Comparison of ENCODE assay signal across 10 cellular contexts in the genomic region with DNA sequence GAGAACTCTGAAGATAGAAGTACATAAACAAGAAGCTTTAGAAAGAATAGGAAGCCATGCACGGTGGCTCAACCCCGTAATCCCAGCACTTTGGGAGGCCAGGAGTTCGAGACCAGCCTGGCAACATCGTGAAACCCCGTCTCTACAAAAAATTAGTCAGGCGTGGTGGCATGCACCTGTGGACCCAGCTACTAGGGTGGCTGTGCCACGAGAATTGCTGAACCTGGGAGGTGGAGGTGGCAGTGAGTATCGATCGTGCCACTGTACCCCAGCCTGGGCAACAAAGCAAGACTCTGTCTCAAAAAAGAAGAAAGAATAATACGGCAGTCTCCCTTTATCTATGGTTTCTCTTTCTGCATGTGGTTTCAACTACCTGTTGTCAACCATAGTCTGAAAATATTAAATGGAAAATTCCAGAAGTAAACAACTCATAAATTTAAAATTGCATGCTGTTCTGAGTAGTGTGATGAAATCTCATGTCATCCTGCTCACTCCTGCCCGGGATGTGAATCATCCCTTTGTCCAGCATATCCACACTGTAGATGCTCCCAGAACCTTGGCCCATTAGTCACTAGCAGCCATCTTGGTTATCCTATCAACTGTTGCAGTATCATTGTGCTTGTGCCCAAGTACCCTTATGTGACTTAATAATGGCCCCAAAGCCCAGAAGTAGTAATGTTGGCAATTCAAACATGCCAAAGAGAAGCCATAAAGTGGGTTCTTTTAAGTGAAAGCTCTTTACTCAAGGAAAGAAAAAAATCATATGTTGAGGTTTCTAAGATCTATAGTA. TPM values are rescaled to one million over a fixed set of nuclear protein-coding genes. Genes with fewer than 3 reads are reported as not detected.
DNase-seq lines count a peak whose midpoint lies in the region; ATAC-seq, FAIRE-seq and TF ChIP-seq lines count a peak whose summit lies in the region.
"Had no signal": no experiment of that assay in that cellular context is flagged by ENCODE, and none has a peak within 500 bp of the region (broad histone marks: within the 10 kb centered on the region; RNA-seq: fewer than 3 reads in every experiment).

No MANE protein-coding gene starts in this region.

- H3K4me2 ChIP-seq in K562 (ENCODE audit: insufficient read depth, low read length) (no peak overlapping the region), mesendoderm (ENCODE audit: low read length) (no peak overlapping the region)

- H4K5ac ChIP-seq in mesendoderm (ENCODE audit: low read length), result no peak overlapping the region

- in situ Hi-C loops in Caki2 (cut with HindIII; ENCODE audit: low pct_unique_long_range_greater_than_20kb, low sequenced_read_pairs) (no loop called here), K562 (cut with MboI) (no loop called here)

- peaks cover 100% of the 10 kb centered on the region for H3K36me3 ChIP-seq in K562 (ENCODE audit: control insufficient read depth, insufficient read depth, low read length)
- H3K36me3 ChIP-seq in mesendoderm (ENCODE audit: control insufficient read depth, insufficient read depth, low read length), result peaks cover 4% of the 10 kb centered on the region

- H2AFZ ChIP-seq in K562 (ENCODE audit: low read depth, low read length), result no peak overlapping the region

- H3K4me1 ChIP-seq in K562 (replicated peaks in 1 of 2; ENCODE audit: control insufficient read depth in 2 of 2, insufficient read depth in 2 of 2, low read length in 2 of 2) (peaks cover 0 to 14% of the 10 kb centered on the region in 2 experiments; a peak in 1 of 5 replicates), mesendoderm (ENCODE audit: control insufficient read depth, low read depth, low read length) (no peaks in the 10 kb centered on the region)

- POLR2A ChIA-PET in K562 (lab: Yijun Ruan, JAX), result interaction anchor here (0.8 to 1.8 kb wide), 7 partner anchors 8 to 26 kb away, joined by 3 to 29 read pairs (median 4); a partner anchor contains a TSS

- DNase-seq in Caki2 (ENCODE audit: low read depth) (peak; percentile 37), NCI-H460 (ENCODE audit: extremely low read depth, low read depth) (peak; percentile 72), K562 (ENCODE audit: extremely low read depth in 1 of 4, low spot score in 3 of 4) (peak in 1 of 4 experiments; percentile 38), mesendoderm (peak; percentile 23), NCI-H1930 (lab: John Stamatoyannopoulos, UW) (no peak)
- DNase-seq: cortex of kidney had no signal

- H2BK5ac ChIP-seq in mesendoderm (ENCODE audit: low read length), result no peak overlapping the region

- H3K4ac ChIP-seq in mesendoderm (ENCODE audit: low read depth, low read length), result no peak overlapping the region

- no peak overlapping the region for H4K8ac ChIP-seq in mesendoderm (ENCODE audit: low read depth, low read length)

- H3K27me3 ChIP-seq in K562 (ENCODE audit: control insufficient read depth in 2 of 2, insufficient read depth in 2 of 2, low read length in 2 of 2) (no peaks in the 10 kb centered on the region), mesendoderm (ENCODE audit: insufficient read depth, low read length, poor library complexity) (no peaks in the 10 kb centered on the region)

- H3K27ac ChIP-seq in K562 (ENCODE audit: extremely low read depth, low read depth, low read length), result peak overlapping the region; percentile 17; the same call in 1 of the 3 replicates
- H3K27ac ChIP-seq in mesendoderm (ENCODE audit: low read depth, low read length), result no peak overlapping the region

- no peak overlapping the region for H2AK5ac ChIP-seq in mesendoderm (ENCODE audit: low read length)

- H3K9ac ChIP-seq in K562 (ENCODE audit: insufficient read depth in 1 of 2, low read depth in 2 of 2, low read length in 2 of 2) (no peak overlapping the region), mesendoderm (ENCODE audit: low read length) (no peak overlapping the region)

- no peak for TF ChIP-seq RAD21 in K562 (CRISPR knock-in tag; conservative IDR thresholded peaks at IDR 0.05 in 1 of 2, IDR thresholded peaks at IDR 0.05 in 1 of 2)

- intact Hi-C loops in K562 (cut with micrococcal nuclease), result no loop called here

- ATAC-seq in K562, result peak; percentile 68
- ATAC-seq in GM21367 (IDR thresholded peaks at IDR 0.05; ENCODE audit: unreplicated experiment), result no peak
- no peak for ATAC-seq in HG03095 (IDR thresholded peaks at IDR 0.05; ENCODE audit: unreplicated experiment)
- no peak for ATAC-seq in GM21360 (IDR thresholded peaks at IDR 0.05; ENCODE audit: unreplicated experiment)

- H3K9me1 ChIP-seq in K562 (ENCODE audit: control insufficient read depth, insufficient read depth, low read length), result no peaks in the 10 kb centered on the region

- H2BK120ac ChIP-seq in mesendoderm (ENCODE audit: low read depth, low read length), result no peak overlapping the region

- H3K23ac ChIP-seq in mesendoderm (ENCODE audit: low read length), result no peak overlapping the region

- no peak overlapping the region for H3K18ac ChIP-seq in mesendoderm (ENCODE audit: low read length)

- TF ChIP-seq CTCF in K562 (IDR thresholded peaks at IDR 0.05 in 2 of 3, conservative IDR thresholded peaks at IDR 0.05 in 1 of 3; ENCODE audit: insufficient read depth in 2 of 3, low read depth in 1 of 3, low read length in 3 of 3), result no peak

- H3K56ac ChIP-seq in mesendoderm (ENCODE audit: low read length), result no peak overlapping the region

- peaks cover 11% of the 10 kb centered on the region for H3K79me1 ChIP-seq in mesendoderm (ENCODE audit: low read length)

- no peak overlapping the region for H3K4me3 ChIP-seq in K562
- no peak overlapping the region for H3K4me3 ChIP-seq in mesendoderm (ENCODE audit: low read length)

- no peaks in the 10 kb centered on the region for H4K20me1 ChIP-seq in K562 (replicated peaks; ENCODE audit: control insufficient read depth, insufficient read depth, low read length)

- TF ChIP-seq POLR2A in K562 (conservative IDR thresholded peaks at IDR 0.05), result peak; percentile 33

- H2BK15ac ChIP-seq in mesendoderm (replicated peaks; ENCODE audit: low read depth), result no peak overlapping the region

- no TSS peak for BruUV-seq in K562 (replicated peaks; lab: Mats Ljungman, UMichigan)

- H3K79me2 ChIP-seq in K562 (ENCODE audit: control insufficient read depth, insufficient read depth, low read length) (peaks cover 78% of the 10 kb centered on the region), mesendoderm (ENCODE audit: control insufficient read depth, insufficient read depth, low read length) (peaks cover 29% of the 10 kb centered on the region)

- no peak for FAIRE-seq in K562 (lab: Jason Lieb, UNC)
- FAIRE-seq: GM18507 had no signal

- H3K9me3 ChIP-seq in K562 (replicated peaks; ENCODE audit: control insufficient read depth, insufficient read depth, low read depth, low read length), result no peaks in the 10 kb centered on the region

- 83% methylated on average over 11 of the region's 11 CpGs for WGBS in K562 (ENCODE audit: insufficient coverage, low coverage, missing lambda C conversion rate)
- no CpG with 5 or more reads among the region's 11 CpGs for WGBS in mesendoderm (ENCODE audit: extremely low coverage, insufficient coverage, low lambda C conversion rate)

- CTCF ChIA-PET in K562 (lab: Yijun Ruan, JAX; ENCODE audit: low intra/inter-chr PET ratio), result no interaction called here

- peak; percentile 68 for TF ChIP-seq EP300 in K562 (IDR thresholded peaks at IDR 0.05; ENCODE audit: low read length)

TF ChIP-seq in K562, 482 proteins besides CTCF, POLR2A, EP300 and RAD21 (continues in another document):
- TF ChIP-seq RFX1 (IDR thresholded peaks at IDR 0.05), result no peak
- no peak for TF ChIP-seq ZNF583 (CRISPR knock-in tag; IDR thresholded peaks at IDR 0.05)
- no peak for TF ChIP-seq SREBF2 (CRISPR knock-in tag; IDR thresholded peaks at IDR 0.05)
- no peak for TF ChIP-seq ESRRB (CRISPR knock-in tag; IDR thresholded peaks at IDR 0.05; ENCODE audit: borderline replicate concordance)
- no peak for TF ChIP-seq ZNF76 (CRISPR knock-in tag; IDR thresholded peaks at IDR 0.05; ENCODE audit: borderline replicate concordance)
- no peak for TF ChIP-seq TGIF2 (CRISPR knock-in tag; IDR thresholded peaks at IDR 0.05)
- TF ChIP-seq, protein P1, sequence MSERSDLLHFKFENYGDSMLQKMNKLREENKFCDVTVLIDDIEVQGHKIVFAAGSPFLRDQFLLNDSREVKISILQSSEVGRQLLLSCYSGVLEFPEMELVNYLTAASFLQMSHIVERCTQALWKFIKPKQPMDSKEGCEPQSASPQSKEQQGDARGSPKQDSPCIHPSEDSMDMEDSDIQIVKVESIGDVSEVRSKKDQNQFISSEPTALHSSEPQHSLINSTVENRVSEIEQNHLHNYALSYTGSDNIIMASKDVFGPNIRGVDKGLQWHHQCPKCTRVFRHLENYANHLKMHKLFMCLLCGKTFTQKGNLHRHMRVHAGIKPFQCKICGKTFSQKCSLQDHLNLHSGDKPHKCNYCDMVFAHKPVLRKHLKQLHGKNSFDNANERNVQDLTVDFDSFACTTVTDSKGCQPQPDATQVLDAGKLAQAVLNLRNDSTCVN (CRISPR knock-in tag; IDR thresholded peaks at IDR 0.05), result no peak
- TF ChIP-seq RBM22 (IDR thresholded peaks at IDR 0.05; ENCODE audit: low read depth, low read length, poor library complexity, severe bottlenecking), result no peak
- TF ChIP-seq ZFP36 (IDR thresholded peaks at IDR 0.05; ENCODE audit: low read depth, low read length, partially characterized antibody), result no peak

RNA-seq across cellular contexts. Expression of a gene that starts 22.1 kb away (rescaled TPM):
- 153 and 164 TPM in 2 replicates for total RNA-seq in Caki2 (2014; rRNA removed; shearing (Covaris generic); ENCODE audit: low replicate concordance)
- 141 and 150 TPM in 2 replicates for total RNA-seq in NCI-H460 (2014; rRNA removed; shearing (Covaris generic))
- 80.0 and 101 TPM in 2 replicates for polyA plus RNA-seq in NCI-H460 (2014; cell fraction: nucleus; rRNA removed)
- 21.2 and 110 TPM in 2 replicates for total RNA-seq in K562 (2011; cell fraction: chromatin; rRNA removed; ENCODE audit: low replicate concordance)
- total RNA-seq in K562 (2011; cell fraction: nucleolus; rRNA removed), result 20.5 and 22.8 TPM in 2 replicates
- 31.5 and 48.7 TPM in 2 replicates for total RNA-seq in K562 (2011; cell fraction: nucleoplasm; rRNA removed)
- total RNA-seq in K562 (2014; rRNA removed) (284 and 338 TPM in 2 replicates), K562 (2014; rRNA removed; fragmentation: Illumina TruSeq; extraction: Trizol) (239 and 276 TPM in 2 replicates), K562 (2015; rRNA removed; fragmentation: Illumina TruSeq; extraction: Trizol) (293 and 306 TPM in 2 replicates), K562 (2021) (171 and 181 TPM in 2 replicates)
- polyA plus RNA-seq in K562 (2011; rRNA removed) (104 and 155 TPM in 2 replicates), K562 (2014; fragmentation: Illumina TruSeq; extraction: Trizol) (205 and 279 TPM in 2 replicates), K562 (2014; fragmentation: Nextera tagmentation; extraction: Ambion mirVana) (10 to 100 TPM; 82.3 to 87.3 TPM), K562 (2014; rRNA removed) (160 and 184 TPM in 2 replicates)
- 17.2 and 34.6 TPM in 2 replicates for polyA plus RNA-seq in K562 (2011; cell fraction: cytosol; rRNA removed)
- polyA plus RNA-seq in K562 (2011; cell fraction: nucleus; rRNA removed), result 25.4 and 30.2 TPM in 2 replicates
- 131 and 141 TPM in 2 replicates for polyA plus RNA-seq in K562 (2012)
- 72.9 and 76.0 TPM in 2 replicates for polyA minus RNA-seq in K562 (2011; rRNA and poly(A)+ RNA removed)
- polyA minus RNA-seq in K562 (2011; cell fraction: cytosol; rRNA and poly(A)+ RNA removed), result 70.9 and 74.1 TPM in 2 replicates
- polyA minus RNA-seq in K562 (2011; cell fraction: nucleus; rRNA and poly(A)+ RNA removed), result 34.7 and 48.3 TPM in 2 replicates
- polyA plus RNA-seq in mesendoderm (2013, experiment 1 of 2), result 262 TPM
- polyA plus RNA-seq in mesendoderm (2013, experiment 2 of 2), result 269 TPM

Comparison
In these comparisons a context has a peak if more than half of its experiments do, and no peak if none do; other contexts are left out.
1. DNase-seq: peak in Caki2 (single experiment), NCI-H460 (single experiment) and mesendoderm (single experiment); none in NCI-H1930 (0 of 2).